14 cellular contexts compared by ENCODE assay signal in genomic region chr18:80050797-80051196, GRCh38. TPM values are rescaled to one million over a fixed set of nuclear protein-coding genes. Genes with fewer than 3 reads are reported as not detected.
DNase-seq lines count a peak whose midpoint lies in the region; ATAC-seq, FAIRE-seq and TF ChIP-seq lines count a peak whose summit lies in the region.
"Had no signal": no experiment of that assay in that cellular context is flagged by ENCODE, and none has a peak within 500 bp of the region (broad histone marks: within the 10 kb centered on the region; RNA-seq: fewer than 3 reads in every experiment).

No MANE protein-coding gene starts in this region.

- ATAC-seq in IMR-90 (ENCODE audit: low read depth): no peak
- ATAC-seq: HCT116, HepG2 had no signal

- BruUV-seq in IMR-90 (replicated peaks; lab: Mats Ljungman, UMichigan): no TSS peak

- H3K27me3 ChIP-seq in H7 (ENCODE audit: control insufficient read depth, insufficient read depth, low read length) (no peaks in the 10 kb centered on the region), IMR-90 (ENCODE audit: control insufficient read depth, insufficient read depth, low read length) (no peaks in the 10 kb centered on the region), H1 (replicated peaks in 1 of 4; ENCODE audit: control insufficient read depth in 3 of 4, extremely low read depth in 1 of 4, insufficient read depth in 3 of 4, low read length in 3 of 4) (no peaks in the 10 kb centered on the region), trophoblast cell (ENCODE audit: insufficient read depth, low read length) (no peaks in the 10 kb centered on the region), esophagus muscularis mucosa (no peaks in the 10 kb centered on the region)
- H3K27me3 ChIP-seq: BLaER1 had no signal

- TF ChIP-seq CTCF in IMR-90 (conservative IDR thresholded peaks at IDR 0.05; ENCODE audit: low read depth, low read length): no peak
- no peak for TF ChIP-seq CTCF in H1 (IDR thresholded peaks at IDR 0.05; ENCODE audit: control extremely low read depth in 1 of 3, insufficient read depth in 1 of 3, low read depth in 1 of 3, low read length in 3 of 3)
- no peak for TF ChIP-seq CTCF in esophagus muscularis mucosa (IDR thresholded peaks at IDR 0.05)

- H2AK5ac ChIP-seq in IMR-90 (ENCODE audit: low read depth, low read length) (no peak overlapping the region), H1 (ENCODE audit: low read depth, low read length) (no peak overlapping the region), trophoblast cell (ENCODE audit: low read length) (no peak overlapping the region)

- intact Hi-C loops in IMR-90 (cut with micrococcal nuclease): no loop called here
- intact Hi-C loops in esophagus muscularis mucosa (cut with DNase I): no loop called here

- WGBS in IMR-90 (ENCODE audit: extremely low coverage in 2 of 2, insufficient read length in 1 of 2), 2 experiments: 100% methylated on average over 4 of the region's 6 CpGs; no CpG with 5 or more reads in 1 of the 2 experiments
- 83% methylated on average over 6 of the region's 6 CpGs; no CpG with 5 or more reads in 1 of the 2 experiments for WGBS in H1 (ENCODE audit: extremely low coverage in 1 of 2, insufficient coverage in 1 of 2, insufficient read length in 1 of 2, insufficient replicate concordance in 2 of 2, low coverage in 1 of 2, low lambda C conversion rate in 2 of 2, missing lambda C conversion rate in 1 of 2), 2 experiments
- WGBS in trophoblast cell (ENCODE audit: extremely low coverage, insufficient coverage, insufficient read length): no CpG with 5 or more reads among the region's 6 CpGs
- WGBS in esophagus muscularis mucosa: 93% methylated on average over 6 of the region's 6 CpGs

- no peak overlapping the region for H4K12ac ChIP-seq in trophoblast cell (ENCODE audit: low read depth, low read length)

- H4K91ac ChIP-seq in IMR-90 (ENCODE audit: insufficient read depth, low read depth, low read length) (no peak overlapping the region), H1 (replicated peaks; ENCODE audit: insufficient read length, low read length) (no peak overlapping the region), trophoblast cell (ENCODE audit: low read depth, low read length) (no peak overlapping the region)

- POLR2A ChIA-PET in IMR-90 (lab: Charles Lee; ENCODE audit: unreplicated experiment) (no interaction called here), H1 (lab: Charles Lee; ENCODE audit: partially characterized antibody) (no interaction called here)

- H3K18ac ChIP-seq in IMR-90 (ENCODE audit: low read depth, low read length) (no peak overlapping the region), H1 (ENCODE audit: extremely low read depth, low read length) (no peak overlapping the region), trophoblast cell (ENCODE audit: low read length) (no peak overlapping the region)

- H3K14ac ChIP-seq in IMR-90 (replicated peaks; ENCODE audit: low read depth, low read length) (no peak overlapping the region), H1 (ENCODE audit: insufficient read length) (no peak overlapping the region), trophoblast cell (ENCODE audit: low read length) (no peak overlapping the region)

- H3K79me2 ChIP-seq in H1 (ENCODE audit: control insufficient read depth in 1 of 2, insufficient read depth in 2 of 2, low read length in 2 of 2) (no peaks in the 10 kb centered on the region), trophoblast cell (ENCODE audit: control insufficient read depth, insufficient read depth, low read length, poor library complexity) (no peaks in the 10 kb centered on the region)

- H4K8ac ChIP-seq in IMR-90 (ENCODE audit: low read depth in 2 of 2, low read length in 2 of 2) (no peak overlapping the region), H1 (ENCODE audit: extremely low read depth, insufficient read depth, low read length) (no peak overlapping the region), trophoblast cell (ENCODE audit: low read depth, low read length) (no peak overlapping the region)

- no peak overlapping the region for H3K9ac ChIP-seq in IMR-90 (ENCODE audit: low read depth, low read length)
- no peak overlapping the region for H3K9ac ChIP-seq in H1 (replicated peaks in 1 of 4; ENCODE audit: extremely low read depth in 1 of 4, low read depth in 3 of 4, low read length in 3 of 4)
- peak overlapping the region; percentile 57 for H3K9ac ChIP-seq in trophoblast cell (ENCODE audit: low read length)
- H3K9ac ChIP-seq: BLaER1 had no signal

- no peaks in the 10 kb centered on the region for H3K23me2 ChIP-seq in H1 (ENCODE audit: low read depth, low read length)

- H2AFZ ChIP-seq in IMR-90 (replicated peaks; ENCODE audit: low read length, poor library complexity) (no peak overlapping the region), H1 (ENCODE audit: low read length) (no peak overlapping the region), trophoblast cell (ENCODE audit: insufficient read depth, low read length, poor library complexity) (no peak overlapping the region)

- H3K9me3 ChIP-seq in IMR-90 (ENCODE audit: control insufficient read depth, insufficient read depth, low read length) (peaks cover 16% of the 10 kb centered on the region), H1 (ENCODE audit: insufficient read depth in 2 of 2, low read depth in 1 of 2, low read length in 1 of 2) (peaks cover 33 to 34% of the 10 kb centered on the region in 2 experiments), trophoblast cell (ENCODE audit: insufficient read depth, low read depth, low read length) (peaks cover 9% of the 10 kb centered on the region), esophagus muscularis mucosa (peaks cover 0 to 21% (median 17%) of the 10 kb centered on the region in 4 donors)

- no peak for FAIRE-seq in H1 (lab: Jason Lieb, UNC)
- FAIRE-seq: HepG2 had no signal

- no peaks in the 10 kb centered on the region for H3K79me1 ChIP-seq in IMR-90 (ENCODE audit: low read depth in 1 of 2, low read length in 2 of 2)
- no peaks in the 10 kb centered on the region for H3K79me1 ChIP-seq in H1 (ENCODE audit: low read depth, low read length)
- H3K79me1 ChIP-seq in trophoblast cell (ENCODE audit: low read length): no peaks in the 10 kb centered on the region

- peak; percentile 7 for DNase-seq in H7
- DNase-seq in IMR-90: no peak
- no peak for DNase-seq in H1 (ENCODE audit: low read depth in 1 of 2, low spot score in 2 of 2)
- no peak for DNase-seq in trophoblast cell
- no peak for DNase-seq in esophagus muscularis mucosa (ENCODE audit: extremely low spot score)
- no peak for DNase-seq in KG1 (lab: John Stamatoyannopoulos, UW)
- no peak for DNase-seq in DMS114 treated with DMSO at 0.1 percent for 48 hours (lab: John Stamatoyannopoulos, UW; ENCODE audit: unreplicated experiment)
- DNase-seq: 8988T; CD4-positive, alpha-beta memory T cell; DMS79 treated with DMSO at 0.1 percent for 48 hours; GF-D8 had no signal

- H3K36me3 ChIP-seq in H7 (replicated peaks; ENCODE audit: control insufficient read depth, insufficient read depth, low read length) (peaks cover 6% of the 10 kb centered on the region), IMR-90 (ENCODE audit: control insufficient read depth, insufficient read depth, low read length) (peaks cover 6% of the 10 kb centered on the region; the same call in 1 of the 2 replicates), H1 (ENCODE audit: control insufficient read depth in 2 of 4, insufficient read depth in 4 of 4, low read length in 3 of 4) (peaks cover 0 to 32% (median 11%) of the 10 kb centered on the region in 4 experiments; a peak in 5 of 8 replicates), trophoblast cell (ENCODE audit: control insufficient read depth in 1 of 2, insufficient read depth in 2 of 2, low read length in 2 of 2) (peaks cover 10 to 15% of the 10 kb centered on the region in 2 experiments), esophagus muscularis mucosa (peaks cover 0 to 46% (median 35%) of the 10 kb centered on the region in 4 donors)

- H2BK12ac ChIP-seq in H1 (ENCODE audit: low read depth, low read length) (no peak overlapping the region), trophoblast cell (ENCODE audit: low read length) (no peak overlapping the region)

- TF ChIP-seq POLR2A in IMR-90 (IDR thresholded peaks at IDR 0.05; ENCODE audit: low read depth, low read length) (no peak), H1 (IDR thresholded peaks at IDR 0.05; ENCODE audit: control extremely low read depth in 1 of 2, low read depth in 2 of 2, low read length in 2 of 2) (no peak), esophagus muscularis mucosa (IDR thresholded peaks at IDR 0.05; ENCODE audit: low read depth) (no peak)

- H3K4me1 ChIP-seq in IMR-90 (ENCODE audit: control insufficient read depth, insufficient read depth, low read length) (no peaks in the 10 kb centered on the region), H1 (replicated peaks in 1 of 4; ENCODE audit: control insufficient read depth in 3 of 4, insufficient read depth in 4 of 4, low read length in 3 of 4) (no peaks in the 10 kb centered on the region), trophoblast cell (ENCODE audit: control insufficient read depth in 1 of 2, insufficient read depth in 2 of 2, low read length in 2 of 2) (no peaks in the 10 kb centered on the region), esophagus muscularis mucosa (no peaks in the 10 kb centered on the region)
- H3K4me1 ChIP-seq: BLaER1 had no signal

- CTCF ChIA-PET in IMR-90 (lab: Yijun Ruan, JAX) (no interaction called here), H1 (lab: Charles Lee; ENCODE audit: partially characterized antibody) (interaction anchor here (0.8 kb wide), 1 partner anchor 152 kb away, joined by 3 read pairs; no protein-coding TSS in a partner anchor)

- H2BK120ac ChIP-seq in IMR-90 (ENCODE audit: low read depth, low read length) (no peak overlapping the region), H1 (replicated peaks; ENCODE audit: low read depth, low read length) (no peak overlapping the region), trophoblast cell (ENCODE audit: insufficient read depth, low read length, poor library complexity) (no peak overlapping the region)

- no peak overlapping the region for H3K27ac ChIP-seq in IMR-90 (ENCODE audit: insufficient read depth, low read length)
- no peak overlapping the region for H3K27ac ChIP-seq in H1 (ENCODE audit: low read depth, low read length)
- H3K27ac ChIP-seq in trophoblast cell (ENCODE audit: low read depth, low read length): no peak overlapping the region
- no peak overlapping the region for H3K27ac ChIP-seq in esophagus muscularis mucosa (replicated peaks in 1 of 4)
- H3K27ac ChIP-seq: BLaER1 had no signal

- in situ Hi-C loops in IMR-90 (cut with MboI; ENCODE audit: low sequenced_read_pairs): no loop called here

- H2BK20ac ChIP-seq in IMR-90 (ENCODE audit: low read depth, low read length): no peak overlapping the region
- H2BK20ac ChIP-seq in H1 (ENCODE audit: low read length): no peak overlapping the region

- H3K4me2 ChIP-seq in IMR-90 (ENCODE audit: low read depth, low read length) (no peak overlapping the region), H1 (ENCODE audit: insufficient read depth in 1 of 2, low read depth in 2 of 2, low read length in 2 of 2) (no peak overlapping the region), trophoblast cell (ENCODE audit: low read length) (no peak overlapping the region)
- H3K4me2 ChIP-seq: BLaER1 had no signal

- no peak overlapping the region for H3K56ac ChIP-seq in IMR-90 (ENCODE audit: extremely low read depth, insufficient read depth, low read length)
- no peak overlapping the region for H3K56ac ChIP-seq in H1 (replicated peaks; ENCODE audit: insufficient read length, low read depth, low read length)

- no peak overlapping the region for H4K5ac ChIP-seq in IMR-90 (ENCODE audit: low read depth, low read length)
- no peak overlapping the region for H4K5ac ChIP-seq in H1 (ENCODE audit: insufficient read length, low read depth, low read length)

- TF ChIP-seq EP300 in H1 (IDR thresholded peaks at IDR 0.05; ENCODE audit: borderline replicate concordance in 1 of 2, low read depth in 2 of 2, low read length in 2 of 2) (no peak), esophagus muscularis mucosa (IDR thresholded peaks at IDR 0.05) (no peak)

- H3K9me1 ChIP-seq in IMR-90 (ENCODE audit: insufficient read depth, low read length): no peaks in the 10 kb centered on the region

- peak overlapping the region; percentile 10 for H2AK9ac ChIP-seq in IMR-90 (replicated peaks; ENCODE audit: low read depth, low read length, poor library complexity)

- H4K20me1 ChIP-seq in IMR-90 (ENCODE audit: insufficient read depth, low read length): no peaks in the 10 kb centered on the region
- H4K20me1 ChIP-seq in H1 (replicated peaks in 1 of 2; ENCODE audit: control insufficient read depth in 1 of 2, insufficient read depth in 2 of 2, low read length in 2 of 2): peaks cover 0 to 1% of the 10 kb centered on the region in 2 experiments

- H3K4me3 ChIP-seq in H7 (ENCODE audit: insufficient read depth, low read depth, low read length) (no peak overlapping the region), IMR-90 (ENCODE audit: insufficient read depth, low read depth, low read length) (no peak overlapping the region), H1 (ENCODE audit: extremely low read depth in 1 of 4, insufficient read depth in 2 of 4, low read depth in 3 of 4, low read length in 4 of 4) (no peak overlapping the region), trophoblast cell (ENCODE audit: low read depth, low read length) (no peak overlapping the region), esophagus muscularis mucosa (no peak overlapping the region)
- H3K4me3 ChIP-seq: BLaER1 had no signal

- H2BK15ac ChIP-seq in IMR-90 (ENCODE audit: low read depth, low read length): no peak overlapping the region
- no peak overlapping the region for H2BK15ac ChIP-seq in H1 (ENCODE audit: low read length)

- H3K4ac ChIP-seq in IMR-90 (ENCODE audit: low read depth, low read length) (no peak overlapping the region), H1 (replicated peaks; ENCODE audit: insufficient read length, low read depth, low read length) (no peak overlapping the region), trophoblast cell (ENCODE audit: low read depth, low read length) (no peak overlapping the region)

- dilution Hi-C loops in IMR-90 (cut with HindIII; ENCODE audit: low sequenced_read_pairs, unreplicated experiment): no loop called here

- TF ChIP-seq RAD21 in IMR-90 (IDR thresholded peaks at IDR 0.05; ENCODE audit: low read length) (no peak), H1 (IDR thresholded peaks at IDR 0.05 in 1 of 2, conservative IDR thresholded peaks at IDR 0.05 in 1 of 2; ENCODE audit: low read depth in 2 of 2, low read length in 2 of 2) (no peak)

- H3K23ac ChIP-seq in IMR-90 (ENCODE audit: low read depth, low read length) (no peak overlapping the region), H1 (ENCODE audit: insufficient read length) (no peak overlapping the region), trophoblast cell (ENCODE audit: low read length) (no peak overlapping the region)

- H2BK5ac ChIP-seq in IMR-90 (ENCODE audit: low read depth, low read length, poor library complexity, severe bottlenecking) (no peak overlapping the region), H1 (ENCODE audit: low read depth, low read length) (no peak overlapping the region), trophoblast cell (ENCODE audit: low read depth, low read length, poor library complexity) (no peak overlapping the region)

RNA-seq across cellular contexts. Expression of gene RBFA, which starts 16.6 kb away (rescaled TPM):
- total RNA-seq in H7 (2014; rRNA removed; shearing (Covaris generic)): 37.2 and 45.2 TPM in 2 replicates
- total RNA-seq in IMR-90 (2012; rRNA removed) (21.0 and 25.0 TPM in 2 replicates), esophagus muscularis mucosa (10 to 100 TPM; 22.0 to 32.0 (median 25.6) TPM)
- polyA plus RNA-seq in IMR-90 (2012; rRNA removed) (37.8 and 38.0 TPM in 2 replicates), H1 (2011; rRNA removed) (18.5 and 19.2 TPM in 2 replicates)
- polyA plus RNA-seq in IMR-90 (2012; cell fraction: cytosol; rRNA removed): 25.3 and 38.3 TPM in 2 replicates
- polyA plus RNA-seq in IMR-90 (2012; cell fraction: nucleus; rRNA removed; ENCODE audit: low replicate concordance): 32.7 and 71.5 TPM in 2 replicates
- 27.6 and 29.5 TPM in 2 replicates for total RNA-seq in H1 (2021; fragmentation: NEBNext Ultra II Directional; extraction: Animal tissue kit (Norgen Biotek cat#: 25700))
- polyA plus RNA-seq in H1 (2011; cell fraction: cytosol; rRNA removed): 24.9 TPM
- polyA plus RNA-seq in H1 (2011; cell fraction: nucleus; rRNA removed): 27.0 TPM
- polyA plus RNA-seq in H1 (2012, experiment 1 of 2): 27.3 to 30.1 TPM (median 28.5 TPM) in 4 replicates
- polyA plus RNA-seq in H1 (2012, experiment 2 of 2): 20.0 TPM
- 21.2 TPM for polyA plus RNA-seq in H1 (2013, experiment 1 of 2)
- 20.0 TPM for polyA plus RNA-seq in H1 (2013, experiment 2 of 2)
- 19.3 and 19.9 TPM in 2 replicates for polyA minus RNA-seq in H1 (2011; rRNA and poly(A)+ RNA removed)
- polyA minus RNA-seq in H1 (2011; cell fraction: cytosol; rRNA and poly(A)+ RNA removed): 7.3 TPM
- 37.4 TPM for polyA minus RNA-seq in H1 (2011; cell fraction: nucleus; rRNA and poly(A)+ RNA removed)
- polyA plus RNA-seq in trophoblast cell (2013): 18.6 and 19.1 TPM in 2 replicates

RNA-seq across cellular contexts. Expression of gene ADNP2, which starts 58.3 kb away (rescaled TPM):
- 45.5 and 49.2 TPM in 2 replicates for total RNA-seq in H7 (2014; rRNA removed; shearing (Covaris generic))
- total RNA-seq in IMR-90 (2012; rRNA removed) (13.9 and 18.3 TPM in 2 replicates), esophagus muscularis mucosa (10 to 100 TPM; 17.1 to 18.9 (median 17.3) TPM)
- polyA plus RNA-seq in IMR-90 (2012; rRNA removed) (5.5 and 5.6 TPM in 2 replicates), H1 (2011; rRNA removed) (25.1 and 28.5 TPM in 2 replicates)
- polyA plus RNA-seq in IMR-90 (2012; cell fraction: cytosol; rRNA removed): 3.1 and 3.7 TPM in 2 replicates
- polyA plus RNA-seq in IMR-90 (2012; cell fraction: nucleus; rRNA removed; ENCODE audit: low replicate concordance): 8.1 and 9.2 TPM in 2 replicates
- 61.1 and 61.6 TPM in 2 replicates for total RNA-seq in H1 (2021; fragmentation: NEBNext Ultra II Directional; extraction: Animal tissue kit (Norgen Biotek cat#: 25700))
- polyA plus RNA-seq in H1 (2011; cell fraction: cytosol; rRNA removed): 23.0 TPM
- 28.0 TPM for polyA plus RNA-seq in H1 (2011; cell fraction: nucleus; rRNA removed)
- 29.6 to 36.5 TPM (median 31.7 TPM) in 4 replicates for polyA plus RNA-seq in H1 (2012, experiment 1 of 2)
- polyA plus RNA-seq in H1 (2012, experiment 2 of 2): 5.6 TPM
- 25.7 TPM for polyA plus RNA-seq in H1 (2013, experiment 1 of 2)
- polyA plus RNA-seq in H1 (2013, experiment 2 of 2): 26.9 TPM
- polyA minus RNA-seq in H1 (2011; rRNA and poly(A)+ RNA removed): 63.8 and 67.0 TPM in 2 replicates
- 36.8 TPM for polyA minus RNA-seq in H1 (2011; cell fraction: cytosol; rRNA and poly(A)+ RNA removed)
- polyA minus RNA-seq in H1 (2011; cell fraction: nucleus; rRNA and poly(A)+ RNA removed): 34.9 TPM
- polyA plus RNA-seq in trophoblast cell (2013): 13.6 and 13.8 TPM in 2 replicates
